14 cellular contexts compared by ENCODE assay signal in the genomic region with DNA sequence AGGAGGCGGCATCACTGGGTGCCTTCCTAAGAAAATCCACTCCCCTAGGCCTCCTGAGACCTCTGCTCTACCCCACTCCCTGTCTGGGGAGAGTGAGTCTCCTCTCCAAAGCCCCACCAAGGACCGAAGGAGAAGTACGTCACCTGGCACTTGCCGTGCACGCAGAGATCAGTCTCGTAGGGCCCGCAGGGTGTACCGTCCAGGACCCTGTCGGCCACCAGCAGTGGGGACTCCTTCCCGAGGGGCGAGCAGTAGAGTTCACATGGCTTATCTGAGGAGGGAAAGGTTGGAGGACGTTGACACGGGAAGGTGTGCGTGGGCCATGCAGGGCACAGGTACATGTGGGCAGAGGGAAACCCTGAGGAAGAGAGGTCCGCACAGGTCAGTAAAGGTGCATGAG.
"Had no signal": no experiment of that assay in that cellular context is flagged by ENCODE, and none has a peak within 500 bp of the region (broad histone marks: within the 10 kb centered on the region; RNA-seq: fewer than 3 reads in every experiment).

No MANE protein-coding gene starts in this region.

- H3K4me3 ChIP-seq: colonic mucosa, smooth muscle cell had no signal

- H3K9me3 Mint-ChIP-seq: activated naive CD4-positive, alpha-beta T cell treated with anti-CD3 and anti-CD28 coated beads, Interleukin-2, amount 50 U/mL, for 24 hours; activated T-helper 2 cell treated with anti-CD3 and anti-CD28 coated beads, Interferon-gamma antibody, Interleukin-2, Interleukin-4, amounts not matched to agents 10 μg/mL and 5 μg/mL and 100 μg/mL, durations not matched to agents 14 hours and 24 hours and 36 hours; naive thymus-derived CD8-positive, alpha-beta T cell had no signal

- FAIRE-seq: endometrium, TTC549 had no signal

- H3K36me3 Mint-ChIP-seq: naive thymus-derived CD8-positive, alpha-beta T cell had no signal

- H3K9me3 ChIP-seq: colonic mucosa had no signal

- ATAC-seq: esophagus mucosa; left colon; naive thymus-derived CD8-positive, alpha-beta T cell; right cardiac atrium had no signal

- DNase-seq: activated CD4-positive, alpha-beta T cell treated with anti-CD3 and anti-CD28 coated beads, Interleukin-2, amount 50 U/mL, for 1 hour; activated CD8-positive, alpha-beta memory T cell treated with anti-CD3 and anti-CD28 coated beads for 24 hours; central memory CD4-positive, alpha-beta T cell; colonic mucosa; left colon; right cardiac atrium had no signal

- H3K4me3 Mint-ChIP-seq: activated naive CD4-positive, alpha-beta T cell treated with anti-CD3 and anti-CD28 coated beads, Interleukin-2, amount 50 U/mL, for 24 hours; naive thymus-derived CD8-positive, alpha-beta T cell had no signal

- H3K36me3 ChIP-seq: colonic mucosa had no signal

- H3K27ac ChIP-seq: colonic mucosa had no signal

- H3K27ac Mint-ChIP-seq: activated naive CD4-positive, alpha-beta T cell treated with anti-CD3 and anti-CD28 coated beads, Interleukin-2, amount 50 U/mL, for 24 hours; activated T-helper 2 cell treated with anti-CD3 and anti-CD28 coated beads, Interferon-gamma antibody, Interleukin-2, Interleukin-4, amounts not matched to agents 10 μg/mL and 5 μg/mL and 100 μg/mL, durations not matched to agents 14 hours and 24 hours and 36 hours; progenitor cell of endocrine pancreas had no signal

- H3K4me1 ChIP-seq: colonic mucosa had no signal

- H3K27me3 Mint-ChIP-seq: activated naive CD4-positive, alpha-beta T cell treated with anti-CD3 and anti-CD28 coated beads, Interleukin-2, amount 50 U/mL, for 24 hours; naive thymus-derived CD8-positive, alpha-beta T cell had no signal

- H3K27me3 ChIP-seq: colonic mucosa had no signal
